1 cellular context compared by ENCODE assay signal in genomic region chr2:42792583-42793313, GRCh38.
A peak's percentile ranks its signal among the peaks of the same experiment; 100 is the strongest.
TF ChIP-seq lines count a peak whose summit lies in the region.

Gene HAAO (minus strand): TSS chr2:42792583. CDS start chr2:42792536, 47 bp downstream.

TF ChIP-seq in WTC11, 78 proteins besides CTCF, POLR2A, EP300 and RAD21 (continued from another document):
- TF ChIP-seq E2F5 (CRISPR knock-in tag; IDR thresholded peaks at IDR 0.05) (peak; percentile 80; the same call in 1 of the 2 replicates), AFF4 (CRISPR knock-in tag; IDR thresholded peaks at IDR 0.05; ENCODE audit: borderline replicate concordance) (0 out of 2 replicates have a peak, but pooled peaks have one; percentile 47), ZNF281 (CRISPR knock-in tag; IDR thresholded peaks at IDR 0.05) (no peak), IRF2 (CRISPR knock-in tag; IDR thresholded peaks at IDR 0.05; ENCODE audit: borderline replicate concordance, low read depth) (no peak), ESRRA (CRISPR knock-in tag; IDR thresholded peaks at IDR 0.05; ENCODE audit: borderline replicate concordance) (no peak)
